Comparison of ENCODE assay signal across 8 cellular contexts in genomic region chr15:40806672-40807027, GRCh38. TPM values are rescaled to one million over a fixed set of nuclear protein-coding genes. Genes with fewer than 3 reads are reported as not detected.
DNase-seq lines count a peak whose midpoint lies in the region; ATAC-seq, FAIRE-seq and TF ChIP-seq lines count a peak whose summit lies in the region.

No MANE protein-coding gene starts in this region.

- no peaks in the 10 kb centered on the region for H3K27me3 ChIP-seq in SJCRH30

- no peak for TF ChIP-seq CTCF in fibroblast of pulmonary artery (IDR thresholded peaks at IDR 0.05; ENCODE audit: low read length, missing control alignments)

- no peaks in the 10 kb centered on the region for H3K36me3 ChIP-seq in SJCRH30

- H3K27ac ChIP-seq in SJCRH30 = peak overlapping the region; percentile 76

- H3K4me3 ChIP-seq in SJCRH30 = peak overlapping the region; percentile 89
- peak overlapping the region; percentile 74 for H3K4me3 ChIP-seq in fibroblast of pulmonary artery (replicated peaks; ENCODE audit: low read depth, low read length)
- peak overlapping the region; percentile 98 for H3K4me3 ChIP-seq in skeletal muscle cell (ENCODE audit: low read depth, low read length)

- no peaks in the 10 kb centered on the region for H3K9me3 ChIP-seq in SJCRH30 (replicated peaks)

- H3K4me1 ChIP-seq in SJCRH30 = no peaks in the 10 kb centered on the region

- DNase-seq in SJCRH30 (no peak), fibroblast of pulmonary artery (ENCODE audit: low read depth) (no peak), skeletal muscle cell (ENCODE audit: low read depth) (no peak), globus pallidus (ENCODE audit: low spot score) (no peak), glomerular visceral epithelial cell (ENCODE audit: extremely low spot score) (no peak), germinal center (ENCODE audit: low spot score) (no peak), GM12891 (ENCODE audit: insufficient read length, low spot score) (no peak)

- peak; percentile 2 for ATAC-seq in GM18858 (IDR thresholded peaks at IDR 0.05; ENCODE audit: unreplicated experiment)

- TF ChIP-seq POLR2A in GM12891 (IDR thresholded peaks at IDR 0.05; ENCODE audit: low read depth, low read length) = no peak

- FAIRE-seq in GM12891 (lab: Jason Lieb, UNC) = no peak

TF ChIP-seq in GM12891, 5 proteins besides CTCF, POLR2A, EP300 and RAD21:
- TF ChIP-seq POU2F2 (IDR thresholded peaks at IDR 0.05; ENCODE audit: low read depth, low read length) = no peak

RNA-seq across cellular contexts. Expression of gene ZFYVE19, which starts 0.2 kb away (rescaled TPM):
- 10.6 and 14.1 TPM in 2 replicates for total RNA-seq in SJCRH30 (2014; rRNA removed; shearing (Covaris generic))
- 20.2 TPM for polyA plus RNA-seq in GM12891 (2012; ENCODE audit: low read depth, missing spikeins)

RNA-seq across cellular contexts. Expression of gene DNAJC17, which starts 0.6 kb away (rescaled TPM):
- 35.0 and 43.5 TPM in 2 replicates for total RNA-seq in SJCRH30 (2014; rRNA removed; shearing (Covaris generic))
- 31.8 TPM for polyA plus RNA-seq in GM12891 (2012; ENCODE audit: low read depth, missing spikeins)

RNA-seq across cellular contexts. Expression of gene PPP1R14D, which starts 21.9 kb away (rescaled TPM):
- total RNA-seq in SJCRH30 (2014; rRNA removed; shearing (Covaris generic)) = not detected in 2 replicates
- polyA plus RNA-seq in GM12891 (2012; ENCODE audit: low read depth, missing spikeins) = not detected

RNA-seq across cellular contexts. Expression of gene C15orf62, which starts 36.9 kb away (rescaled TPM):
- 0.10 and 0.14 TPM in 2 replicates for total RNA-seq in SJCRH30 (2014; rRNA removed; shearing (Covaris generic))
- 0.89 TPM for polyA plus RNA-seq in GM12891 (2012; ENCODE audit: low read depth, missing spikeins)

RNA-seq across cellular contexts. Expression of gene SPINT1, which starts 37.2 kb away (rescaled TPM):
- not detected in 2 replicates for total RNA-seq in SJCRH30 (2014; rRNA removed; shearing (Covaris generic))
- polyA plus RNA-seq in GM12891 (2012; ENCODE audit: low read depth, missing spikeins) = 11.6 TPM
